1 cellular context compared by ENCODE assay signal in the genomic region with DNA sequence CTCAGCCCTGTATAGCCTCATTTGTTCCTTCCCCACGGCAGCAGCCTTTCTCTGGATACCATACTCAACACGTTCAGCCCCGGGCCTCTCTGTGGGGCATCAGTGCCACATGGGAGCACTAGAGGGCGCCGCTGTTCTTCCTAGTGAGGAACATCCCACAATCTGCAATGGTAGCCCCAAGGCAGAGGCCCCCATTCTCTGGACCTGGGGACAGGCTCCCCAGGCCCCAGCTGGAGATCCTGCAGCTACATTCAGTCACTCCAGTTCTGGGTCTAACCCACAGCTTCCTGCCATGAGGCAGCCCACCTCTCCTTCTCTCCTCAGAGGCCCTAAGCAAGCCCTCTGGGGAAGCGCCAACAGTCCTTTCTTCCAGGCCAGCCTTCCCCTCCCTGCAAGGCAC.
A peak's percentile ranks its signal among the peaks of the same experiment; 100 is the strongest.
TF ChIP-seq lines count a peak whose summit lies in the region.

No MANE protein-coding gene starts in this region.

TF ChIP-seq in HepG2, 621 proteins besides CTCF, POLR2A, EP300 and RAD21 (continued from another document and continues in another):
- no peak for TF ChIP-seq GTF3A (CRISPR knock-in tag; conservative IDR thresholded peaks at IDR 0.05)
- no peak for TF ChIP-seq ZFP36L1 (CRISPR knock-in tag; IDR thresholded peaks at IDR 0.05)
- TF ChIP-seq TEF (CRISPR knock-in tag; IDR thresholded peaks at IDR 0.05), result no peak
- TF ChIP-seq ZNF44 (CRISPR knock-in tag; IDR thresholded peaks at IDR 0.05), result no peak
- TF ChIP-seq, protein P1, sequence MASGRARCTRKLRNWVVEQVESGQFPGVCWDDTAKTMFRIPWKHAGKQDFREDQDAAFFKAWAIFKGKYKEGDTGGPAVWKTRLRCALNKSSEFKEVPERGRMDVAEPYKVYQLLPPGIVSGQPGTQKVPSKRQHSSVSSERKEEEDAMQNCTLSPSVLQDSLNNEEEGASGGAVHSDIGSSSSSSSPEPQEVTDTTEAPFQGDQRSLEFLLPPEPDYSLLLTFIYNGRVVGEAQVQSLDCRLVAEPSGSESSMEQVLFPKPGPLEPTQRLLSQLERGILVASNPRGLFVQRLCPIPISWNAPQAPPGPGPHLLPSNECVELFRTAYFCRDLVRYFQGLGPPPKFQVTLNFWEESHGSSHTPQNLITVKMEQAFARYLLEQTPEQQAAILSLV (CRISPR knock-in tag; IDR thresholded peaks at IDR 0.05; ENCODE audit: borderline replicate concordance), result 0 out of 2 replicates have a peak, but pooled peaks have one; percentile 36
- no peak for TF ChIP-seq ZNF615 (CRISPR knock-in tag; IDR thresholded peaks at IDR 0.05; ENCODE audit: borderline replicate concordance)
- TF ChIP-seq RFX3 (CRISPR knock-in tag; IDR thresholded peaks at IDR 0.05), result no peak
- no peak for TF ChIP-seq ZNF781 (CRISPR knock-in tag; IDR thresholded peaks at IDR 0.05; ENCODE audit: borderline replicate concordance, not compliant biosample characterization)
- TF ChIP-seq GTF2F1 (IDR thresholded peaks at IDR 0.05; ENCODE audit: low read length), result no peak
- TF ChIP-seq TRAFD1 (CRISPR knock-in tag; IDR thresholded peaks at IDR 0.05; ENCODE audit: borderline replicate concordance), result 0 out of 2 replicates have a peak, but pooled peaks have one; percentile 60
- TF ChIP-seq MAF1 (CRISPR knock-in tag; IDR thresholded peaks at IDR 0.05; ENCODE audit: borderline replicate concordance), result no peak
- TF ChIP-seq, protein P2, sequence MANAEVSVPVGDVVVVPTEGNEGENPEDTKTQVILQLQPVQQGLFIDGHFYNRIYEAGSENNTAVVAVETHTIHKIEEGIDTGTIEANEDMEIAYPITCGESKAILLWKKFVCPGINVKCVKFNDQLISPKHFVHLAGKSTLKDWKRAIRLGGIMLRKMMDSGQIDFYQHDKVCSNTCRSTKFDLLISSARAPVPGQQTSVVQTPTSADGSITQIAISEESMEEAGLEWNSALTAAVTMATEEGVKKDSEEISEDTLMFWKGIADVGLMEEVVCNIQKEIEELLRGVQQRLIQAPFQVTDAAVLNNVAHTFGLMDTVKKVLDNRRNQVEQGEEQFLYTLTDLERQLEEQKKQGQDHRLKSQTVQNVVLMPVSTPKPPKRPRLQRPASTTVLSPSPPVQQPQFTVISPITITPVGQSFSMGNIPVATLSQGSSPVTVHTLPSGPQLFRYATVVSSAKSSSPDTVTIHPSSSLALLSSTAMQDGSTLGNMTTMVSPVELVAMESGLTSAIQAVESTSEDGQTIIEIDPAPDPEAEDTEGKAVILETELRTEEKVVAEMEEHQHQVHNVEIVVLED (CRISPR knock-in tag; IDR thresholded peaks at IDR 0.05; ENCODE audit: borderline replicate concordance), result peak; percentile 30; the same call in 1 of the 2 replicates
- TF ChIP-seq ZNF724P (CRISPR knock-in tag; IDR thresholded peaks at IDR 0.05; ENCODE audit: borderline replicate concordance), result no peak
- TF ChIP-seq, protein P3, sequence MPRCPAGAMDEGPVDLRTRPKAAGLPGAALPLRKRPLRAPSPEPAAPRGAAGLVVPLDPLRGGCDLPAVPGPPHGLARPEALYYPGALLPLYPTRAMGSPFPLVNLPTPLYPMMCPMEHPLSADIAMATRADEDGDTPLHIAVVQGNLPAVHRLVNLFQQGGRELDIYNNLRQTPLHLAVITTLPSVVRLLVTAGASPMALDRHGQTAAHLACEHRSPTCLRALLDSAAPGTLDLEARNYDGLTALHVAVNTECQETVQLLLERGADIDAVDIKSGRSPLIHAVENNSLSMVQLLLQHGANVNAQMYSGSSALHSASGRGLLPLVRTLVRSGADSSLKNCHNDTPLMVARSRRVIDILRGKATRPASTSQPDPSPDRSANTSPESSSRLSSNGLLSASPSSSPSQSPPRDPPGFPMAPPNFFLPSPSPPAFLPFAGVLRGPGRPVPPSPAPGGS (CRISPR knock-in tag; IDR thresholded peaks at IDR 0.05), result peak; percentile 75; the same call in 1 of the 2 replicates
- TF ChIP-seq, protein P4, sequence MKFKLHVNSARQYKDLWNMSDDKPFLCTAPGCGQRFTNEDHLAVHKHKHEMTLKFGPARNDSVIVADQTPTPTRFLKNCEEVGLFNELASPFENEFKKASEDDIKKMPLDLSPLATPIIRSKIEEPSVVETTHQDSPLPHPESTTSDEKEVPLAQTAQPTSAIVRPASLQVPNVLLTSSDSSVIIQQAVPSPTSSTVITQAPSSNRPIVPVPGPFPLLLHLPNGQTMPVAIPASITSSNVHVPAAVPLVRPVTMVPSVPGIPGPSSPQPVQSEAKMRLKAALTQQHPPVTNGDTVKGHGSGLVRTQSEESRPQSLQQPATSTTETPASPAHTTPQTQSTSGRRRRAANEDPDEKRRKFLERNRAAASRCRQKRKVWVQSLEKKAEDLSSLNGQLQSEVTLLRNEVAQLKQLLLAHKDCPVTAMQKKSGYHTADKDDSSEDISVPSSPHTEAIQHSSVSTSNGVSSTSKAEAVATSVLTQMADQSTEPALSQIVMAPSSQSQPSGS (CRISPR knock-in tag; IDR thresholded peaks at IDR 0.05), result 0 out of 2 replicates have a peak, but pooled peaks have one; percentile 22
- TF ChIP-seq NR3C1 (CRISPR knock-in tag; IDR thresholded peaks at IDR 0.05), result no peak
- TF ChIP-seq, protein P5, sequence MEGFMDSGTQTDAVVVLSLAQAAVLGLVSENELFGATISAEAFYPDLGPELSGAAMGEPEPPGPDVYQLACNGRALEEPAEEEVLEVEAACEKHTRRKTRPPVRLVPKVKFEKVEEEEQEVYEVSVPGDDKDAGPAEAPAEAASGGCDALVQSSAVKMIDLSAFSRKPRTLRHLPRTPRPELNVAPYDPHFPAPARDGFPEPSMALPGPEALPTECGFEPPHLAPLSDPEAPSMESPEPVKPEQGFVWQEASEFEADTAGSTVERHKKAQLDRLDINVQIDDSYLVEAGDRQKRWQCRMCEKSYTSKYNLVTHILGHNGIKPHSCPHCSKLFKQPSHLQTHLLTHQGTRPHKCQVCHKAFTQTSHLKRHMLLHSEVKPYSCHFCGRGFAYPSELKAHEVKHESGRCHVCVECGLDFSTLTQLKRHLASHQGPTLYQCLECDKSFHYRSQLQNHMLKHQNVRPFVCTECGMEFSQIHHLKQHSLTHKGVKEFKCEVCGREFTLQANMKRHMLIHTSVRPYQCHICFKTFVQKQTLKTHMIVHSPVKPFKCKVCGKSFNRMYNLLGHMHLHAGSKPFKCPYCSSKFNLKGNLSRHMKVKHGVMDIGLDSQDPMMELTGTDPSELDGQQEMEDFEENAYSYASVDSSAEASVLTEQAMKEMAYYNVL (CRISPR knock-in tag; IDR thresholded peaks at IDR 0.05; ENCODE audit: borderline replicate concordance), result no peak
- TF ChIP-seq ZSCAN25 (CRISPR knock-in tag; IDR thresholded peaks at IDR 0.05), result peak; percentile 61; the same call in 1 of the 2 replicates
- peak; percentile 59 for TF ChIP-seq PATZ1 (CRISPR knock-in tag; IDR thresholded peaks at IDR 0.05)
- no peak for TF ChIP-seq ZNF335 (CRISPR knock-in tag; IDR thresholded peaks at IDR 0.05)
- peak; percentile 57 for TF ChIP-seq ZNF687 (CRISPR knock-in tag; IDR thresholded peaks at IDR 0.05)
- TF ChIP-seq ZNF224 (CRISPR knock-in tag; IDR thresholded peaks at IDR 0.05), result no peak
- TF ChIP-seq THAP9 (CRISPR knock-in tag; IDR thresholded peaks at IDR 0.05; ENCODE audit: borderline replicate concordance), result 0 out of 2 replicates have a peak, but pooled peaks have one; percentile 41
- TF ChIP-seq ZFAT (CRISPR knock-in tag; conservative IDR thresholded peaks at IDR 0.05), result no peak
- 0 out of 2 replicates have a peak, but pooled peaks have one; percentile 37 for TF ChIP-seq ERF (CRISPR knock-in tag; IDR thresholded peaks at IDR 0.05)
- no peak for TF ChIP-seq KLF12 (CRISPR knock-in tag; IDR thresholded peaks at IDR 0.05; ENCODE audit: borderline replicate concordance)
- TF ChIP-seq KDM3A (CRISPR knock-in tag; IDR thresholded peaks at IDR 0.05; ENCODE audit: low read depth), result 0 out of 2 replicates have a peak, but pooled peaks have one; percentile 42
- peak; percentile 73 for TF ChIP-seq ZNF883 (CRISPR knock-in tag; IDR thresholded peaks at IDR 0.05; ENCODE audit: not compliant biosample characterization)
- TF ChIP-seq ZNF772 (CRISPR knock-in tag; IDR thresholded peaks at IDR 0.05), result no peak
- no peak for TF ChIP-seq HIVEP1 (CRISPR knock-in tag; IDR thresholded peaks at IDR 0.05)
- TF ChIP-seq ZNF556 (CRISPR knock-in tag; IDR thresholded peaks at IDR 0.05; ENCODE audit: borderline replicate concordance), result 0 out of 2 replicates have a peak, but pooled peaks have one; percentile 32
- TF ChIP-seq NCOA2 (CRISPR knock-in tag; IDR thresholded peaks at IDR 0.05), result no peak
- no peak for TF ChIP-seq ASH2L (IDR thresholded peaks at IDR 0.05; ENCODE audit: insufficient read length, low read depth, low read length)
- no peak for TF ChIP-seq THAP8 (CRISPR knock-in tag; IDR thresholded peaks at IDR 0.05; ENCODE audit: borderline replicate concordance)
- no peak for TF ChIP-seq ZNF703 (CRISPR knock-in tag; IDR thresholded peaks at IDR 0.05; ENCODE audit: borderline replicate concordance)
- TF ChIP-seq ZBTB38 (CRISPR knock-in tag; IDR thresholded peaks at IDR 0.05), result peak; percentile 33; the same call in 1 of the 2 replicates
